1 cellular context compared by ENCODE assay signal in the genomic region with DNA sequence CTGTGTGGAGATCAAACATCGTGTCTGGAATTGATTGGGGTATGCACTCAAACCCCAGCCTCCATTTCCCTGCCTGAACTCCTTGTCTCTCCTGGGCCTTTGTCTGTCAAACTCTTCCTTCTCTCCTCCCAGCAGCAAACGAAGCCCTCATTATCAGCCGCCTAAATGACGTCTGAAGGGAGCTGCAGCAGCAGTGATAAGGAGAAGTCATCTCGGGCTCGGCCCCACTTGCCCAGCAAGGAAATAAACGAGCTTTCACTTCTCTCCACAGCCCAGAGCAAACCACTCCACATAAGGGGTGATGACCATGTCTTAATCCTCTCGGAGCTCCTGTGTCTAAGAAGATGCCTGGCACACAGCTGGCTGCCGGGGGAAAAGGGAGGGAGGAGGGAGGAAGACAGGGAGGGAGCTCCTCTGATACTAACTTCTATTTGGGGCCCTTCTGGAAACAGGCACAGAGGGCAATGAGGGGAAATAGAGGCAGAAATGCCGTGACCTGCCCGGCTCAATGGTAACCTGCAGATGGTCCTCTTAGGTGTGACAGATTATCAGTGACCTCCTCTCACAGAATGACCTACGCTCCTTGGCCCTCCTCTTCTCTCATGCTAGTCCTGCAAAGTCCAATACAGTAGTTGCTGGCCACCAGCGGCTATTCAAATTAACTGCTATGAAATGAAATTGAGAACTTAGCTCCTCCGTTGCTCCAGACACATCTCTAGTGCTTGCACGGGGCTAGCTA.
A peak's percentile ranks its signal among the peaks of the same experiment; 100 is the strongest.
TF ChIP-seq lines count a peak whose summit lies in the region.

No MANE protein-coding gene starts in this region.

TF ChIP-seq in K562, 482 proteins besides CTCF, POLR2A, EP300 and RAD21 (continued from another document and continues in another):
- TF ChIP-seq, protein P1, sequence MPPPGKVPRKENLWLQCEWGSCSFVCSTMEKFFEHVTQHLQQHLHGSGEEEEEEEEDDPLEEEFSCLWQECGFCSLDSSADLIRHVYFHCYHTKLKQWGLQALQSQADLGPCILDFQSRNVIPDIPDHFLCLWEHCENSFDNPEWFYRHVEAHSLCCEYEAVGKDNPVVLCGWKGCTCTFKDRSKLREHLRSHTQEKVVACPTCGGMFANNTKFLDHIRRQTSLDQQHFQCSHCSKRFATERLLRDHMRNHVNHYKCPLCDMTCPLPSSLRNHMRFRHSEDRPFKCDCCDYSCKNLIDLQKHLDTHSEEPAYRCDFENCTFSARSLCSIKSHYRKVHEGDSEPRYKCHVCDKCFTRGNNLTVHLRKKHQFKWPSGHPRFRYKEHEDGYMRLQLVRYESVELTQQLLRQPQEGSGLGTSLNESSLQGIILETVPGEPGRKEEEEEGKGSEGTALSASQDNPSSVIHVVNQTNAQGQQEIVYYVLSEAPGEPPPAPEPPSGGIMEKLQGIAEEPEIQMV (tag; conservative IDR thresholded peaks at IDR 0.05; ENCODE audit: low read depth): no peak
- TF ChIP-seq HLTF (IDR thresholded peaks at IDR 0.05) (no peak), THAP7 (CRISPR knock-in tag; IDR thresholded peaks at IDR 0.05) (no peak), ZKSCAN1 (IDR thresholded peaks at IDR 0.05; ENCODE audit: low read depth, low read length) (peak; percentile 40), ZNF77 (CRISPR knock-in tag; IDR thresholded peaks at IDR 0.05) (no peak), KDM4B (IDR thresholded peaks at IDR 0.05; ENCODE audit: borderline replicate concordance in 2 of 2, low read depth in 1 of 2) (no peak), FOXP1 (CRISPR knock-in tag; IDR thresholded peaks at IDR 0.05) (no peak), ZEB2 (IDR thresholded peaks at IDR 0.05) (peak; percentile 57; the same call in 1 of the 2 replicates), TCF7L2 (IDR thresholded peaks at IDR 0.05; ENCODE audit: low read depth, low read length) (peak; percentile 57; the same call in 1 of the 2 replicates), FOXK1 (CRISPR knock-in tag; IDR thresholded peaks at IDR 0.05; ENCODE audit: borderline replicate concordance) (no peak), SMAD1 (IDR thresholded peaks at IDR 0.05; ENCODE audit: low read depth, low read length, partially characterized antibody) (peak; percentile 90), ZNF644 (tag; IDR thresholded peaks at IDR 0.05; ENCODE audit: low read depth) (peak; percentile 85), PATZ1 (CRISPR knock-in tag; IDR thresholded peaks at IDR 0.05; ENCODE audit: borderline replicate concordance) (no peak), KLF16 (IDR thresholded peaks at IDR 0.05) (peak; percentile 83; the same call in 1 of the 2 replicates)
- TF ChIP-seq, protein P2, sequence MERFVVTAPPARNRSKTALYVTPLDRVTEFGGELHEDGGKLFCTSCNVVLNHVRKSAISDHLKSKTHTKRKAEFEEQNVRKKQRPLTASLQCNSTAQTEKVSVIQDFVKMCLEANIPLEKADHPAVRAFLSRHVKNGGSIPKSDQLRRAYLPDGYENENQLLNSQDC (CRISPR knock-in tag; IDR thresholded peaks at IDR 0.05): no peak
- TF ChIP-seq, protein P3, sequence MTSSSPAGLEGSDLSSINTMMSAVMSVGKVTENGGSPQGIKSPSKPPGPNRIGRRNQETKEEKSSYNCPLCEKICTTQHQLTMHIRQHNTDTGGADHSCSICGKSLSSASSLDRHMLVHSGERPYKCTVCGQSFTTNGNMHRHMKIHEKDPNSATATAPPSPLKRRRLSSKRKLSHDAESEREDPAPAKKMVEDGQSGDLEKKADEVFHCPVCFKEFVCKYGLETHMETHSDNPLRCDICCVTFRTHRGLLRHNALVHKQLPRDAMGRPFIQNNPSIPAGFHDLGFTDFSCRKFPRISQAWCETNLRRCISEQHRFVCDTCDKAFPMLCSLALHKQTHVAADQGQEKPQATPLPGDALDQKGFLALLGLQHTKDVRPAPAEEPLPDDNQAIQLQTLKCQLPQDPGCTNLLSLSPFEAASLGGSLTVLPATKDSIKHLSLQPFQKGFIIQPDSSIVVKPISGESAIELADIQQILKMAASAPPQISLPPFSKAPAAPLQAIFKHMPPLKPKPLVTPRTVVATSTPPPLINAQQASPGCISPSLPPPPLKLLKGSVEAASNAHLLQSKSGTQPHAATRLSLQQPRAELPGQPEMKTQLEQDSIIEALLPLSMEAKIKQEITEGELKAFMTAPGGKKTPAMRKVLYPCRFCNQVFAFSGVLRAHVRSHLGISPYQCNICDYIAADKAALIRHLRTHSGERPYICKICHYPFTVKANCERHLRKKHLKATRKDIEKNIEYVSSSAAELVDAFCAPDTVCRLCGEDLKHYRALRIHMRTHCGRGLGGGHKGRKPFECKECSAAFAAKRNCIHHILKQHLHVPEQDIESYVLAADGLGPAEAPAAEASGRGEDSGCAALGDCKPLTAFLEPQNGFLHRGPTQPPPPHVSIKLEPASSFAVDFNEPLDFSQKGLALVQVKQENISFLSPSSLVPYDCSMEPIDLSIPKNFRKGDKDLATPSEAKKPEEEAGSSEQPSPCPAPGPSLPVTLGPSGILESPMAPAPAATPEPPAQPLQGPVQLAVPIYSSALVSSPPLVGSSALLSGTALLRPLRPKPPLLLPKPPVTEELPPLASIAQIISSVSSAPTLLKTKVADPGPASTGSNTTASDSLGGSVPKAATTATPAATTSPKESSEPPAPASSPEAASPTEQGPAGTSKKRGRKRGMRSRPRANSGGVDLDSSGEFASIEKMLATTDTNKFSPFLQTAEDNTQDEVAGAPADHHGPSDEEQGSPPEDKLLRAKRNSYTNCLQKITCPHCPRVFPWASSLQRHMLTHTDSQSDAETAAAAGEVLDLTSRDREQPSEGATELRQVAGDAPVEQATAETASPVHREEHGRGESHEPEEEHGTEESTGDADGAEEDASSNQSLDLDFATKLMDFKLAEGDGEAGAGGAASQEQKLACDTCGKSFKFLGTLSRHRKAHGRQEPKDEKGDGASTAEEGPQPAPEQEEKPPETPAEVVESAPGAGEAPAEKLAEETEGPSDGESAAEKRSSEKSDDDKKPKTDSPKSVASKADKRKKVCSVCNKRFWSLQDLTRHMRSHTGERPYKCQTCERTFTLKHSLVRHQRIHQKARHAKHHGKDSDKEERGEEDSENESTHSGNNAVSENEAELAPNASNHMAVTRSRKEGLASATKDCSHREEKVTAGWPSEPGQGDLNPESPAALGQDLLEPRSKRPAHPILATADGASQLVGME (CRISPR knock-in tag; IDR thresholded peaks at IDR 0.05): peak; percentile 11; the same call in 1 of the 2 replicates
- TF ChIP-seq, protein P4, sequence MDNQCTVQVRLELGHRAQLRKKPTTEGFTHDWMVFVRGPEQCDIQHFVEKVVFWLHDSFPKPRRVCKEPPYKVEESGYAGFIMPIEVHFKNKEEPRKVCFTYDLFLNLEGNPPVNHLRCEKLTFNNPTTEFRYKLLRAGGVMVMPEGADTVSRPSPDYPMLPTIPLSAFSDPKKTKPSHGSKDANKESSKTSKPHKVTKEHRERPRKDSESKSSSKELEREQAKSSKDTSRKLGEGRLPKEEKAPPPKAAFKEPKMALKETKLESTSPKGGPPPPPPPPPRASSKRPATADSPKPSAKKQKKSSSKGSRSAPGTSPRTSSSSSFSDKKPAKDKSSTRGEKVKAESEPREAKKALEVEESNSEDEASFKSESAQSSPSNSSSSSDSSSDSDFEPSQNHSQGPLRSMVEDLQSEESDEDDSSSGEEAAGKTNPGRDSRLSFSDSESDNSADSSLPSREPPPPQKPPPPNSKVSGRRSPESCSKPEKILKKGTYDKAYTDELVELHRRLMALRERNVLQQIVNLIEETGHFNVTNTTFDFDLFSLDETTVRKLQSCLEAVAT (IDR thresholded peaks at IDR 0.05): peak; percentile 29 to 98; a peak in 2 of 4 replicates
- TF ChIP-seq, protein P5, sequence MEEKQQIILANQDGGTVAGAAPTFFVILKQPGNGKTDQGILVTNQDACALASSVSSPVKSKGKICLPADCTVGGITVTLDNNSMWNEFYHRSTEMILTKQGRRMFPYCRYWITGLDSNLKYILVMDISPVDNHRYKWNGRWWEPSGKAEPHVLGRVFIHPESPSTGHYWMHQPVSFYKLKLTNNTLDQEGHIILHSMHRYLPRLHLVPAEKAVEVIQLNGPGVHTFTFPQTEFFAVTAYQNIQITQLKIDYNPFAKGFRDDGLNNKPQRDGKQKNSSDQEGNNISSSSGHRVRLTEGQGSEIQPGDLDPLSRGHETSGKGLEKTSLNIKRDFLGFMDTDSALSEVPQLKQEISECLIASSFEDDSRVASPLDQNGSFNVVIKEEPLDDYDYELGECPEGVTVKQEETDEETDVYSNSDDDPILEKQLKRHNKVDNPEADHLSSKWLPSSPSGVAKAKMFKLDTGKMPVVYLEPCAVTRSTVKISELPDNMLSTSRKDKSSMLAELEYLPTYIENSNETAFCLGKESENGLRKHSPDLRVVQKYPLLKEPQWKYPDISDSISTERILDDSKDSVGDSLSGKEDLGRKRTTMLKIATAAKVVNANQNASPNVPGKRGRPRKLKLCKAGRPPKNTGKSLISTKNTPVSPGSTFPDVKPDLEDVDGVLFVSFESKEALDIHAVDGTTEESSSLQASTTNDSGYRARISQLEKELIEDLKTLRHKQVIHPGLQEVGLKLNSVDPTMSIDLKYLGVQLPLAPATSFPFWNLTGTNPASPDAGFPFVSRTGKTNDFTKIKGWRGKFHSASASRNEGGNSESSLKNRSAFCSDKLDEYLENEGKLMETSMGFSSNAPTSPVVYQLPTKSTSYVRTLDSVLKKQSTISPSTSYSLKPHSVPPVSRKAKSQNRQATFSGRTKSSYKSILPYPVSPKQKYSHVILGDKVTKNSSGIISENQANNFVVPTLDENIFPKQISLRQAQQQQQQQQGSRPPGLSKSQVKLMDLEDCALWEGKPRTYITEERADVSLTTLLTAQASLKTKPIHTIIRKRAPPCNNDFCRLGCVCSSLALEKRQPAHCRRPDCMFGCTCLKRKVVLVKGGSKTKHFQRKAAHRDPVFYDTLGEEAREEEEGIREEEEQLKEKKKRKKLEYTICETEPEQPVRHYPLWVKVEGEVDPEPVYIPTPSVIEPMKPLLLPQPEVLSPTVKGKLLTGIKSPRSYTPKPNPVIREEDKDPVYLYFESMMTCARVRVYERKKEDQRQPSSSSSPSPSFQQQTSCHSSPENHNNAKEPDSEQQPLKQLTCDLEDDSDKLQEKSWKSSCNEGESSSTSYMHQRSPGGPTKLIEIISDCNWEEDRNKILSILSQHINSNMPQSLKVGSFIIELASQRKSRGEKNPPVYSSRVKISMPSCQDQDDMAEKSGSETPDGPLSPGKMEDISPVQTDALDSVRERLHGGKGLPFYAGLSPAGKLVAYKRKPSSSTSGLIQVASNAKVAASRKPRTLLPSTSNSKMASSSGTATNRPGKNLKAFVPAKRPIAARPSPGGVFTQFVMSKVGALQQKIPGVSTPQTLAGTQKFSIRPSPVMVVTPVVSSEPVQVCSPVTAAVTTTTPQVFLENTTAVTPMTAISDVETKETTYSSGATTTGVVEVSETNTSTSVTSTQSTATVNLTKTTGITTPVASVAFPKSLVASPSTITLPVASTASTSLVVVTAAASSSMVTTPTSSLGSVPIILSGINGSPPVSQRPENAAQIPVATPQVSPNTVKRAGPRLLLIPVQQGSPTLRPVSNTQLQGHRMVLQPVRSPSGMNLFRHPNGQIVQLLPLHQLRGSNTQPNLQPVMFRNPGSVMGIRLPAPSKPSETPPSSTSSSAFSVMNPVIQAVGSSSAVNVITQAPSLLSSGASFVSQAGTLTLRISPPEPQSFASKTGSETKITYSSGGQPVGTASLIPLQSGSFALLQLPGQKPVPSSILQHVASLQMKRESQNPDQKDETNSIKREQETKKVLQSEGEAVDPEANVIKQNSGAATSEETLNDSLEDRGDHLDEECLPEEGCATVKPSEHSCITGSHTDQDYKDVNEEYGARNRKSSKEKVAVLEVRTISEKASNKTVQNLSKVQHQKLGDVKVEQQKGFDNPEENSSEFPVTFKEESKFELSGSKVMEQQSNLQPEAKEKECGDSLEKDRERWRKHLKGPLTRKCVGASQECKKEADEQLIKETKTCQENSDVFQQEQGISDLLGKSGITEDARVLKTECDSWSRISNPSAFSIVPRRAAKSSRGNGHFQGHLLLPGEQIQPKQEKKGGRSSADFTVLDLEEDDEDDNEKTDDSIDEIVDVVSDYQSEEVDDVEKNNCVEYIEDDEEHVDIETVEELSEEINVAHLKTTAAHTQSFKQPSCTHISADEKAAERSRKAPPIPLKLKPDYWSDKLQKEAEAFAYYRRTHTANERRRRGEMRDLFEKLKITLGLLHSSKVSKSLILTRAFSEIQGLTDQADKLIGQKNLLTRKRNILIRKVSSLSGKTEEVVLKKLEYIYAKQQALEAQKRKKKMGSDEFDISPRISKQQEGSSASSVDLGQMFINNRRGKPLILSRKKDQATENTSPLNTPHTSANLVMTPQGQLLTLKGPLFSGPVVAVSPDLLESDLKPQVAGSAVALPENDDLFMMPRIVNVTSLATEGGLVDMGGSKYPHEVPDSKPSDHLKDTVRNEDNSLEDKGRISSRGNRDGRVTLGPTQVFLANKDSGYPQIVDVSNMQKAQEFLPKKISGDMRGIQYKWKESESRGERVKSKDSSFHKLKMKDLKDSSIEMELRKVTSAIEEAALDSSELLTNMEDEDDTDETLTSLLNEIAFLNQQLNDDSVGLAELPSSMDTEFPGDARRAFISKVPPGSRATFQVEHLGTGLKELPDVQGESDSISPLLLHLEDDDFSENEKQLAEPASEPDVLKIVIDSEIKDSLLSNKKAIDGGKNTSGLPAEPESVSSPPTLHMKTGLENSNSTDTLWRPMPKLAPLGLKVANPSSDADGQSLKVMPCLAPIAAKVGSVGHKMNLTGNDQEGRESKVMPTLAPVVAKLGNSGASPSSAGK (IDR thresholded peaks at IDR 0.05): peak; percentile 58; the same call in 1 of the 2 replicates
- TF ChIP-seq, protein P6, sequence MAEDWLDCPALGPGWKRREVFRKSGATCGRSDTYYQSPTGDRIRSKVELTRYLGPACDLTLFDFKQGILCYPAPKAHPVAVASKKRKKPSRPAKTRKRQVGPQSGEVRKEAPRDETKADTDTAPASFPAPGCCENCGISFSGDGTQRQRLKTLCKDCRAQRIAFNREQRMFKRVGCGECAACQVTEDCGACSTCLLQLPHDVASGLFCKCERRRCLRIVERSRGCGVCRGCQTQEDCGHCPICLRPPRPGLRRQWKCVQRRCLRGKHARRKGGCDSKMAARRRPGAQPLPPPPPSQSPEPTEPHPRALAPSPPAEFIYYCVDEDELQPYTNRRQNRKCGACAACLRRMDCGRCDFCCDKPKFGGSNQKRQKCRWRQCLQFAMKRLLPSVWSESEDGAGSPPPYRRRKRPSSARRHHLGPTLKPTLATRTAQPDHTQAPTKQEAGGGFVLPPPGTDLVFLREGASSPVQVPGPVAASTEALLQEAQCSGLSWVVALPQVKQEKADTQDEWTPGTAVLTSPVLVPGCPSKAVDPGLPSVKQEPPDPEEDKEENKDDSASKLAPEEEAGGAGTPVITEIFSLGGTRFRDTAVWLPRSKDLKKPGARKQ (CRISPR knock-in tag; IDR thresholded peaks at IDR 0.05): no peak
